Comparison of ENCODE assay signal across 1 cellular context in genomic region chr11:67400942-67401494, GRCh38.
TF ChIP-seq lines count a peak whose summit lies in the region.

No MANE protein-coding gene starts in this region.

TF ChIP-seq in HepG2, 621 proteins besides CTCF, POLR2A, EP300 and RAD21 (continued from another document and continues in another):
- TF ChIP-seq PRDM15 (CRISPR knock-in tag; IDR thresholded peaks at IDR 0.05) (peak; percentile 75; the same call in 1 of the 2 replicates), ZNF703 (CRISPR knock-in tag; IDR thresholded peaks at IDR 0.05; ENCODE audit: borderline replicate concordance) (no peak), ZNF782 (CRISPR knock-in tag; IDR thresholded peaks at IDR 0.05; ENCODE audit: borderline replicate concordance) (0 out of 2 replicates have a peak, but pooled peaks have one; percentile 39), ZNF460 (CRISPR knock-in tag; IDR thresholded peaks at IDR 0.05; ENCODE audit: borderline replicate concordance) (no peak), ZNF253 (CRISPR knock-in tag; IDR thresholded peaks at IDR 0.05; ENCODE audit: borderline replicate concordance) (no peak), ZNF687 (CRISPR knock-in tag; IDR thresholded peaks at IDR 0.05) (no peak; the same call in 1 of the 2 replicates), HOXA7 (CRISPR knock-in tag; IDR thresholded peaks at IDR 0.05) (no peak), ZNF446 (CRISPR knock-in tag; IDR thresholded peaks at IDR 0.05) (peak; percentile 59; the same call in 1 of the 2 replicates), ZMYM2 (CRISPR knock-in tag; IDR thresholded peaks at IDR 0.05) (no peak), ZNF883 (CRISPR knock-in tag; IDR thresholded peaks at IDR 0.05; ENCODE audit: not compliant biosample characterization) (peak; percentile 63), ISX (CRISPR knock-in tag; conservative IDR thresholded peaks at IDR 0.05) (no peak), ZNF333 (CRISPR knock-in tag; IDR thresholded peaks at IDR 0.05; ENCODE audit: borderline replicate concordance) (no peak), KDM5B (CRISPR knock-in tag; IDR thresholded peaks at IDR 0.05; ENCODE audit: borderline replicate concordance) (peak; percentile 26; the same call in 1 of the 2 replicates), IKZF5 (CRISPR knock-in tag; IDR thresholded peaks at IDR 0.05) (no peak), GABPA (IDR thresholded peaks at IDR 0.05; ENCODE audit: low read depth, low read length) (no peak), GABPA (CRISPR knock-in tag; IDR thresholded peaks at IDR 0.05; ENCODE audit: low read depth) (no peak), ONECUT2 (CRISPR knock-in tag; IDR thresholded peaks at IDR 0.05) (no peak), RFX3 (CRISPR knock-in tag; IDR thresholded peaks at IDR 0.05) (no peak), TGIF2 (CRISPR knock-in tag; IDR thresholded peaks at IDR 0.05) (no peak), TAF1 (CRISPR knock-in tag; IDR thresholded peaks at IDR 0.05) (peak; percentile 6; the same call in 1 of the 2 replicates), ZNF234 (CRISPR knock-in tag; conservative IDR thresholded peaks at IDR 0.05) (0 out of 2 replicates have a peak, but pooled peaks have one; percentile 73), ZNF777 (CRISPR knock-in tag; IDR thresholded peaks at IDR 0.05) (0 out of 2 replicates have a peak, but pooled peaks have one; percentile 5), PHF21A (CRISPR knock-in tag; IDR thresholded peaks at IDR 0.05) (no peak), CCDC6 (CRISPR knock-in tag; IDR thresholded peaks at IDR 0.05) (no peak), FOXK2 (IDR thresholded peaks at IDR 0.05) (no peak), ZNF552 (CRISPR knock-in tag; IDR thresholded peaks at IDR 0.05; ENCODE audit: borderline replicate concordance) (no peak), ZNF670 (CRISPR knock-in tag; IDR thresholded peaks at IDR 0.05; ENCODE audit: borderline replicate concordance) (0 out of 2 replicates have a peak, but pooled peaks have one; percentile 45), FOXA1 (IDR thresholded peaks at IDR 0.05) (no peak), FOXA1 (CRISPR knock-in tag; IDR thresholded peaks at IDR 0.05) (no peak), KLF9 (CRISPR knock-in tag; IDR thresholded peaks at IDR 0.05; ENCODE audit: low read depth) (no peak), KMT2B (CRISPR knock-in tag; IDR thresholded peaks at IDR 0.05) (no peak)
- TF ChIP-seq, protein P1, sequence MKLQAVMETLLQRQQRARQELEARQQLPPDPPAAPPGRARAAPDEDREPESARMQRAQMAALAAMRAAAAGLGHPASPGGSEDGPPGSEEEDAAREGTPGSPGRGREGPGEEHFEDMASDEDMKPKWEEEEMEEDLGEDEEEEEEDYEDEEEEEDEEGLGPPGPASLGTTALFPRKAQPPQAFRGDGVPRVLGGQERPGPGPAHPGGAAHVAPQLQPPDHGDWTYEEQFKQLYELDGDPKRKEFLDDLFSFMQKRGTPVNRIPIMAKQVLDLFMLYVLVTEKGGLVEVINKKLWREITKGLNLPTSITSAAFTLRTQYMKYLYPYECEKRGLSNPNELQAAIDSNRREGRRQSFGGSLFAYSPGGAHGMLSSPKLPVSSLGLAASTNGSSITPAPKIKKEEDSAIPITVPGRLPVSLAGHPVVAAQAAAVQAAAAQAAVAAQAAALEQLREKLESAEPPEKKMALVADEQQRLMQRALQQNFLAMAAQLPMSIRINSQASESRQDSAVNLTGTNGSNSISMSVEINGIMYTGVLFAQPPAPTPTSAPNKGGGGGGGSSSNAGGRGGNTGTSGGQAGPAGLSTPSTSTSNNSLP (IDR thresholded peaks at IDR 0.05; ENCODE audit: low read depth, low read length), result no peak
- TF ChIP-seq, protein P2, sequence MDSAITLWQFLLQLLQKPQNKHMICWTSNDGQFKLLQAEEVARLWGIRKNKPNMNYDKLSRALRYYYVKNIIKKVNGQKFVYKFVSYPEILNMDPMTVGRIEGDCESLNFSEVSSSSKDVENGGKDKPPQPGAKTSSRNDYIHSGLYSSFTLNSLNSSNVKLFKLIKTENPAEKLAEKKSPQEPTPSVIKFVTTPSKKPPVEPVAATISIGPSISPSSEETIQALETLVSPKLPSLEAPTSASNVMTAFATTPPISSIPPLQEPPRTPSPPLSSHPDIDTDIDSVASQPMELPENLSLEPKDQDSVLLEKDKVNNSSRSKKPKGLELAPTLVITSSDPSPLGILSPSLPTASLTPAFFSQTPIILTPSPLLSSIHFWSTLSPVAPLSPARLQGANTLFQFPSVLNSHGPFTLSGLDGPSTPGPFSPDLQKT (CRISPR knock-in tag; IDR thresholded peaks at IDR 0.05; ENCODE audit: borderline replicate concordance), result no peak
- TF ChIP-seq, protein P3, sequence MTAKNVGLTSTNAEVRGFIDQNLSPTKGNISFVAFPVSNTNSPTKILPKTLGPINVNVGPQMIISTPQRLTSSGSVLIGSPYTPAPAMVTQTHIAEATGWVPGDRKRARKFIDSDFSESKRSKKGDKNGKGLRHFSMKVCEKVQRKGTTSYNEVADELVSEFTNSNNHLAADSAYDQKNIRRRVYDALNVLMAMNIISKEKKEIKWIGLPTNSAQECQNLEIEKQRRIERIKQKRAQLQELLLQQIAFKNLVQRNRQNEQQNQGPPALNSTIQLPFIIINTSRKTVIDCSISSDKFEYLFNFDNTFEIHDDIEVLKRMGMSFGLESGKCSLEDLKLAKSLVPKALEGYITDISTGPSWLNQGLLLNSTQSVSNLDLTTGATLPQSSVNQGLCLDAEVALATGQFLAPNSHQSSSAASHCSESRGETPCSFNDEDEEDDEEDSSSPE (CRISPR knock-in tag; IDR thresholded peaks at IDR 0.05), result no peak
- TF ChIP-seq, protein P4, sequence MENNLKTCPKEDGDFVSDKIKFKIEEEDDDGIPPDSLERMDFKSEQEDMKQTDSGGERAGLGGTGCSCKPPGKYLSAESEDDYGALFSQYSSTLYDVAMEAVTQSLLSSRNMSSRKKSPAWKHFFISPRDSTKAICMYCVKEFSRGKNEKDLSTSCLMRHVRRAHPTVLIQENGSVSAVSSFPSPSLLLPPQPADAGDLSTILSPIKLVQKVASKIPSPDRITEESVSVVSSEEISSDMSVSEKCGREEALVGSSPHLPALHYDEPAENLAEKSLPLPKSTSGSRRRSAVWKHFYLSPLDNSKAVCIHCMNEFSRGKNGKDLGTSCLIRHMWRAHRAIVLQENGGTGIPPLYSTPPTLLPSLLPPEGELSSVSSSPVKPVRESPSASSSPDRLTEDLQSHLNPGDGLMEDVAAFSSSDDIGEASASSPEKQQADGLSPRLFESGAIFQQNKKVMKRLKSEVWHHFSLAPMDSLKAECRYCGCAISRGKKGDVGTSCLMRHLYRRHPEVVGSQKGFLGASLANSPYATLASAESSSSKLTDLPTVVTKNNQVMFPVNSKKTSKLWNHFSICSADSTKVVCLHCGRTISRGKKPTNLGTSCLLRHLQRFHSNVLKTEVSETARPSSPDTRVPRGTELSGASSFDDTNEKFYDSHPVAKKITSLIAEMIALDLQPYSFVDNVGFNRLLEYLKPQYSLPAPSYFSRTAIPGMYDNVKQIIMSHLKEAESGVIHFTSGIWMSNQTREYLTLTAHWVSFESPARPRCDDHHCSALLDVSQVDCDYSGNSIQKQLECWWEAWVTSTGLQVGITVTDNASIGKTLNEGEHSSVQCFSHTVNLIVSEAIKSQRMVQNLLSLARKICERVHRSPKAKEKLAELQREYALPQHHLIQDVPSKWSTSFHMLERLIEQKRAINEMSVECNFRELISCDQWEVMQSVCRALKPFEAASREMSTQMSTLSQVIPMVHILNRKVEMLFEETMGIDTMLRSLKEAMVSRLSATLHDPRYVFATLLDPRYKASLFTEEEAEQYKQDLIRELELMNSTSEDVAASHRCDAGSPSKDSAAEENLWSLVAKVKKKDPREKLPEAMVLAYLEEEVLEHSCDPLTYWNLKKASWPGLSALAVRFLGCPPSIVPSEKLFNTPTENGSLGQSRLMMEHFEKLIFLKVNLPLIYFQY (CRISPR knock-in tag; IDR thresholded peaks at IDR 0.05; ENCODE audit: borderline replicate concordance), result no peak
- TF ChIP-seq, protein P5, sequence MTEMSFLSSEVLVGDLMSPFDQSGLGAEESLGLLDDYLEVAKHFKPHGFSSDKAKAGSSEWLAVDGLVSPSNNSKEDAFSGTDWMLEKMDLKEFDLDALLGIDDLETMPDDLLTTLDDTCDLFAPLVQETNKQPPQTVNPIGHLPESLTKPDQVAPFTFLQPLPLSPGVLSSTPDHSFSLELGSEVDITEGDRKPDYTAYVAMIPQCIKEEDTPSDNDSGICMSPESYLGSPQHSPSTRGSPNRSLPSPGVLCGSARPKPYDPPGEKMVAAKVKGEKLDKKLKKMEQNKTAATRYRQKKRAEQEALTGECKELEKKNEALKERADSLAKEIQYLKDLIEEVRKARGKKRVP (CRISPR knock-in tag; IDR thresholded peaks at IDR 0.05), result no peak
- TF ChIP-seq, protein P6, sequence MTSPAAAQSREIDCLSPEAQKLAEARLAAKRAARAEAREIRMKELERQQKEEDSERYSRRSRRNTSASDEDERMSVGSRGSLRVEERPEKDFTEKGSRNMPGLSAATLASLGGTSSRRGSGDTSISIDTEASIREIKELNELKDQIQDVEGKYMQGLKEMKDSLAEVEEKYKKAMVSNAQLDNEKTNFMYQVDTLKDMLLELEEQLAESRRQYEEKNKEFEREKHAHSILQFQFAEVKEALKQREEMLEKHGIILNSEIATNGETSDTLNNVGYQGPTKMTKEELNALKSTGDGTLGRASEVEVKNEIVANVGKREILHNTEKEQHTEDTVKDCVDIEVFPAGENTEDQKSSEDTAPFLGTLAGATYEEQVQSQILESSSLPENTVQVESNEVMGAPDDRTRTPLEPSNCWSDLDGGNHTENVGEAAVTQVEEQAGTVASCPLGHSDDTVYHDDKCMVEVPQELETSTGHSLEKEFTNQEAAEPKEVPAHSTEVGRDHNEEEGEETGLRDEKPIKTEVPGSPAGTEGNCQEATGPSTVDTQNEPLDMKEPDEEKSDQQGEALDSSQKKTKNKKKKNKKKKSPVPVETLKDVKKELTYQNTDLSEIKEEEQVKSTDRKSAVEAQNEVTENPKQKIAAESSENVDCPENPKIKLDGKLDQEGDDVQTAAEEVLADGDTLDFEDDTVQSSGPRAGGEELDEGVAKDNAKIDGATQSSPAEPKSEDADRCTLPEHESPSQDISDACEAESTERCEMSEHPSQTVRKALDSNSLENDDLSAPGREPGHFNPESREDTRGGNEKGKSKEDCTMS (CRISPR knock-in tag; conservative IDR thresholded peaks at IDR 0.05), result no peak
- TF ChIP-seq, protein P7, sequence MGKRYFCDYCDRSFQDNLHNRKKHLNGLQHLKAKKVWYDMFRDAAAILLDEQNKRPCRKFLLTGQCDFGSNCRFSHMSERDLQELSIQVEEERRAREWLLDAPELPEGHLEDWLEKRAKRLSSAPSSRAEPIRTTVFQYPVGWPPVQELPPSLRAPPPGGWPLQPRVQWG (CRISPR knock-in tag; IDR thresholded peaks at IDR 0.05; ENCODE audit: borderline replicate concordance, low read depth), result no peak
- TF ChIP-seq, protein P8, sequence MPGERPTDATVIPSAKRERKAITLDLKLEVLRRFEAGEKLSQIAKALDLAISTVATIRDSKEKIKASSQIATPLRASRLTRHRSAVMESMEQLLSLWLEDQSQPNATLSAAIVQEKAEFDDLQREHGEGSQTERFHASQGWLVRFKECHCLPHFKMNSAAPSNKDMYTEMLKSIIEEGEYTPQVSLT (CRISPR knock-in tag; IDR thresholded peaks at IDR 0.05; ENCODE audit: borderline replicate concordance, low read depth), result no peak
